Comparison of ENCODE assay signal across 10 cellular contexts in the genomic region with DNA sequence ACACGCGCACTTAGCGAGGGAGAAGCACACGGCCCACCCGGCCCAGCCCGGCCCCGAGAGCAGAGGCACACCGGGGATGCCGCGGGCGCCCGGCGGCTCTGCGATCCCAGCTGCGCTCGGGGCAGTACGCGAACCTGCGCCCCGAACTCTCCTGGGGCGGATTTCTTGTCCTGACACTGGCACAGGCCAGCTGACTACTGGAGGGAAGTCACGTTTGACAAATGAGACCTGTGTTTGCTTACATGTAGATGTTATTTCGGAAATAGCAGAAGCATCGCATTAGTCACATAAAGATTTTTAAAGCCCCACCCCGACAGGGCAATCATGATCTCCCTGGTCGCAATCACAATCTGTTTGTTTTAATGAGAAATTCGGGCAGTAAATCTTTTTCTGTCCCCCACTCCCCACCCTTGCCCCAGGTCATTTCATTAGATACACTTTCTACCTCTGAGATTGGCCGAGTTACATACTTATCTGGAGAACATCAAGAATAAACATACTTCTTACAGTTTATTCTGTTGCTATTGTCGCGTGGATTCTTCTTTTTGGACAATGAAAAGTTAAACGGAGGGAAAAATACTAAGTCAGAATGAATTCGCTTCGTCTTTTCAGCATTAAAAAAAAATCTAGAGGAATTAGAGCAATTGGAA.
DNase-seq lines count a peak whose midpoint lies in the region; ATAC-seq, FAIRE-seq and TF ChIP-seq lines count a peak whose summit lies in the region.
"Had no signal": no experiment of that assay in that cellular context is flagged by ENCODE, and none has a peak within 500 bp of the region (broad histone marks: within the 10 kb centered on the region; RNA-seq: fewer than 3 reads in every experiment).

No MANE protein-coding gene starts in this region.

- 7% methylated on average over 13 of the region's 33 CpGs for WGBS in HepG2 (ENCODE audit: low lambda C conversion rate)

- H3K4me2 ChIP-seq in HepG2 (ENCODE audit: low read depth, low read length) = peak overlapping the region; percentile 43; the same call in 1 of the 2 replicates

- CTCF ChIA-PET in HepG2 (lab: Yijun Ruan, JAX; ENCODE audit: low intra/inter-chr PET ratio, low total read pairs) = no interaction called here

- H3K4me3 ChIP-seq in HepG2 (replicated peaks in 1 of 3; ENCODE audit: insufficient read depth in 1 of 3, low read depth in 2 of 3, low read length in 3 of 3) (peak overlapping the region in 2 of 3 experiments; percentile 23 to 66; a peak in 3 of 6 replicates), subcutaneous abdominal adipose tissue (ENCODE audit: low read depth in 1 of 5, low read length in 5 of 5) (peak overlapping the region; percentile 29 to 54 (median 44))

- no peak overlapping the region for H2AFZ ChIP-seq in HepG2 (ENCODE audit: low read length)

- no peak overlapping the region for H3K9ac ChIP-seq in HepG2 (ENCODE audit: insufficient read depth, low read depth, low read length)
- H3K9ac ChIP-seq in subcutaneous abdominal adipose tissue (ENCODE audit: low read length in 5 of 5) = no peak overlapping the region

- no peak for ATAC-seq in HepG2
- ATAC-seq in GM18870 (IDR thresholded peaks at IDR 0.05; ENCODE audit: unreplicated experiment) = no peak
- ATAC-seq in GM21515 (IDR thresholded peaks at IDR 0.05; ENCODE audit: unreplicated experiment) = no peak
- ATAC-seq: HCT116 had no signal

- H4K20me1 ChIP-seq in HepG2 (ENCODE audit: insufficient read depth, low read length) = no peaks in the 10 kb centered on the region

- H3K79me2 ChIP-seq in HepG2 (ENCODE audit: insufficient read depth, low read length) = no peaks in the 10 kb centered on the region

- intact Hi-C loops in HepG2 (cut with micrococcal nuclease; ENCODE audit: unreplicated experiment) = loop anchor here (10.0 kb wide), 1 partner anchor 239 kb away; no protein-coding TSS in a partner anchor

- POLR2A ChIA-PET in HepG2 (lab: Yijun Ruan, JAX) = no interaction called here

- H3K9me3 ChIP-seq in HepG2 (ENCODE audit: low read length) = no peaks in the 10 kb centered on the region
- no peaks in the 10 kb centered on the region for H3K9me3 ChIP-seq in subcutaneous abdominal adipose tissue (ENCODE audit: control insufficient read depth in 5 of 5, low read length in 5 of 5)

- H3K27ac ChIP-seq in angular gyrus (ENCODE audit: low read depth, low read length) = peak overlapping the region; percentile 66
- H3K27ac ChIP-seq in HepG2 (ENCODE audit: extremely low read length, insufficient read depth, low read length) = no peak overlapping the region
- H3K27ac ChIP-seq in subcutaneous abdominal adipose tissue (ENCODE audit: low read depth, low read length) = no peak overlapping the region

- peaks cover 6% of the 10 kb centered on the region; the same call in 1 of the 2 replicates for H3K4me1 ChIP-seq in HepG2 (ENCODE audit: insufficient read depth, low read length)
- H3K4me1 ChIP-seq in subcutaneous abdominal adipose tissue (ENCODE audit: control insufficient read depth in 5 of 5, insufficient read depth in 5 of 5, low read length in 5 of 5) = peaks cover 0 to 13% (median 5%) of the 10 kb centered on the region in 5 donors

- in situ Hi-C loops in HepG2 (cut with HindIII; ENCODE audit: extremely low pct_ligation_motif_present, low pct_unique_long_range_greater_than_20kb) = loop anchor here (25.0 kb wide), 1 partner anchor 227 kb away; no protein-coding TSS in a partner anchor

- H3K36me3 ChIP-seq in HepG2 (replicated peaks in 1 of 2; ENCODE audit: control insufficient read depth in 1 of 2, insufficient read depth in 2 of 2, low read length in 2 of 2) (no peaks in the 10 kb centered on the region), subcutaneous abdominal adipose tissue (ENCODE audit: control insufficient read depth in 5 of 5, insufficient read depth in 5 of 5, low read length in 5 of 5) (no peaks in the 10 kb centered on the region)

- peaks cover 5 to 36% of the 10 kb centered on the region in 2 experiments for H3K27me3 ChIP-seq in HepG2 (ENCODE audit: control insufficient read depth in 1 of 2, insufficient read depth in 2 of 2, low read length in 2 of 2)
- H3K27me3 ChIP-seq in subcutaneous abdominal adipose tissue (ENCODE audit: control insufficient read depth in 5 of 5, insufficient read depth in 4 of 5, low read length in 5 of 5) = peaks cover 5 to 15% (median 9%) of the 10 kb centered on the region in 5 donors

- TF ChIP-seq RAD21 in HepG2 (CRISPR knock-in tag; IDR thresholded peaks at IDR 0.05) = no peak

- no TSS peak for BruUV-seq in HepG2 (replicated peaks; lab: Mats Ljungman, UMichigan)

- TF ChIP-seq EP300 in HepG2 (IDR thresholded peaks at IDR 0.05; ENCODE audit: low read depth in 2 of 2, low read length in 2 of 2) = no peak
- TF ChIP-seq EP300 in HepG2 (CRISPR knock-in tag; IDR thresholded peaks at IDR 0.05; ENCODE audit: borderline replicate concordance) = no peak

- FAIRE-seq in HepG2 (lab: Jason Lieb, UNC) = no peak

- DNase-seq in NCI-H748 (lab: John Stamatoyannopoulos, UW; ENCODE audit: unreplicated experiment) (peak; percentile 68), NCI-H748 treated with DMSO at 0.1 percent for 48 hours (lab: John Stamatoyannopoulos, UW) (no peak), HepG2 (ENCODE audit: low spot score) (no peak), cortex of kidney (lab: John Stamatoyannopoulos, UW) (no peak)
- DNase-seq: NCI-H510A had no signal

- TF ChIP-seq POLR2A in HepG2 (IDR thresholded peaks at IDR 0.05; ENCODE audit: insufficient read depth in 1 of 2, low read depth in 2 of 2, low read length in 2 of 2) = no peak

- TF ChIP-seq CTCF in HepG2 (CRISPR knock-in tag; IDR thresholded peaks at IDR 0.05) = no peak

TF ChIP-seq in HepG2, 621 proteins besides CTCF, POLR2A, EP300 and RAD21:
- TF ChIP-seq REPIN1 (CRISPR knock-in tag; IDR thresholded peaks at IDR 0.05; ENCODE audit: borderline replicate concordance, low read depth) (no peak), EZH2 (conservative IDR thresholded peaks at IDR 0.05; ENCODE audit: low read depth, low read length) (peak; percentile 24; the same call in 1 of the 2 replicates)
TF ChIP-seq in HepG2: peak in this region for 1.
